Comparison of ENCODE assay signal across 9 cellular contexts in the genomic region with DNA sequence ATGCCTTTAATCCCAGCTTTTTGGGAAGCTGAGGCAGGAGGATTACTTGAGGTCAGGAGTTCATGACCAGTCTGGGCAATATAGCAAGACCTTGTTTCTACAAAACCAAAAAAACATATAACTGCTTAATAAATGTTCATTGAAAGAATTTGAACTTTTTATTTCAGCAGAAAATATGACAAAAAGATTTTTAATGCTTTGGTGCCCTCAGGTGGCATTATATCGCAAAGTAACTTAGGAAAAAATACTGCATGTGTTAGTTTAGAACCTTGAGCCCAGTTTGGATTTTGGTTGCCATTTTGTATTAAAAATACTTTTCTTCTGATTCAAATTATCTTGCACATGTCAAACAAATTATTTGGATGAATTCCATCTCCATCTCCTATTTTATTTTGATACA.
DNase-seq lines count a peak whose midpoint lies in the region; ATAC-seq, FAIRE-seq and TF ChIP-seq lines count a peak whose summit lies in the region.
"Had no signal": no experiment of that assay in that cellular context is flagged by ENCODE, and none has a peak within 500 bp of the region (broad histone marks: within the 10 kb centered on the region; RNA-seq: fewer than 3 reads in every experiment).

No MANE protein-coding gene starts in this region.

- no peak for FAIRE-seq in frontal cortex (lab: Jason Lieb, UNC)

- DNase-seq in AG08396 (ENCODE audit: low spot score) (peak; percentile 7), GM23248 (peak; percentile 49), SK-MEL-5 (ENCODE audit: low read depth, low spot score) (peak; percentile 49), foreskin keratinocyte (peak in 1 of 2 donors; percentile 23), frontal cortex (ENCODE audit: low spot score in 2 of 2) (no peak), UCSD-AML1 (lab: John Stamatoyannopoulos, UW; ENCODE audit: unreplicated experiment) (no peak)
- no peak for DNase-seq in activated T-helper 2 cell treated with anti-CD3 and anti-CD28 coated beads, Interferon-gamma antibody, Interleukin-2, Interleukin-4, amounts not matched to agents 10 μg/mL and 5 μg/mL and 100 μg/mL, durations not matched to agents 14 hours and 24 hours and 36 hours (ENCODE audit: low spot score)
- DNase-seq: activated naive CD4-positive, alpha-beta T cell treated with anti-CD3 and anti-CD28 coated beads for 36 hours had no signal

- in situ Hi-C loops in GM23248 (cut with MboI): no loop called here
- in situ Hi-C loops in SK-MEL-5 (cut with HindIII; ENCODE audit: low pct_unique_long_range_greater_than_20kb, low sequenced_read_pairs): no loop called here

- no peak overlapping the region for H3K4me2 ChIP-seq in GM23248 (ENCODE audit: unreplicated experiment)

- H3K4me3 Mint-ChIP-seq in activated T-helper 2 cell treated with anti-CD3 and anti-CD28 coated beads, Interferon-gamma antibody, Interleukin-2, Interleukin-4, amounts not matched to agents 10 μg/mL and 5 μg/mL and 100 μg/mL, durations not matched to agents 14 hours and 24 hours and 36 hours (ENCODE audit: low read depth): no peak overlapping the region
- H3K4me3 Mint-ChIP-seq: activated naive CD4-positive, alpha-beta T cell treated with anti-CD3 and anti-CD28 coated beads for 36 hours had no signal

- ATAC-seq in foreskin keratinocyte (no peak), HG03045 (IDR thresholded peaks at IDR 0.05; ENCODE audit: unreplicated experiment) (no peak)

- no peaks in the 10 kb centered on the region for H3K79me2 ChIP-seq in GM23248 (ENCODE audit: insufficient read depth)

- H3K27ac ChIP-seq in GM23248 (no peak overlapping the region), foreskin keratinocyte (no peak overlapping the region)

- 94 to 96% methylated on average over 1 of the region's 1 CpG for WGBS in GM23248 (ENCODE audit: low coverage in 1 of 2, low lambda C conversion rate in 2 of 2, missing lambda C conversion rate in 2 of 2), 2 experiments

- H3K27ac Mint-ChIP-seq in activated T-helper 2 cell treated with anti-CD3 and anti-CD28 coated beads, Interferon-gamma antibody, Interleukin-2, Interleukin-4, amounts not matched to agents 10 μg/mL and 5 μg/mL and 100 μg/mL, durations not matched to agents 14 hours and 24 hours and 36 hours: no peak overlapping the region
- H3K27ac Mint-ChIP-seq: activated naive CD4-positive, alpha-beta T cell treated with anti-CD3 and anti-CD28 coated beads for 36 hours had no signal

- no peaks in the 10 kb centered on the region for H3K4me1 Mint-ChIP-seq in activated T-helper 2 cell treated with anti-CD3 and anti-CD28 coated beads, Interferon-gamma antibody, Interleukin-2, Interleukin-4, amounts not matched to agents 10 μg/mL and 5 μg/mL and 100 μg/mL, durations not matched to agents 14 hours and 24 hours and 36 hours (ENCODE audit: low read depth)

- H3K27me3 ChIP-seq in GM23248 (replicated peaks; ENCODE audit: insufficient read depth) (no peaks in the 10 kb centered on the region), foreskin keratinocyte (no peaks in the 10 kb centered on the region)

- no peak overlapping the region for H3K4me3 ChIP-seq in GM23248

- H3K27me3 Mint-ChIP-seq in activated T-helper 2 cell treated with anti-CD3 and anti-CD28 coated beads, Interferon-gamma antibody, Interleukin-2, Interleukin-4, amounts not matched to agents 10 μg/mL and 5 μg/mL and 100 μg/mL, durations not matched to agents 14 hours and 24 hours and 36 hours (ENCODE audit: low read depth): peaks cover 6% of the 10 kb centered on the region

- H3F3A ChIP-seq in GM23248 (ENCODE audit: insufficient read depth): no peaks in the 10 kb centered on the region

- no peaks in the 10 kb centered on the region for H3K36me3 Mint-ChIP-seq in activated T-helper 2 cell treated with anti-CD3 and anti-CD28 coated beads, Interferon-gamma antibody, Interleukin-2, Interleukin-4, amounts not matched to agents 10 μg/mL and 5 μg/mL and 100 μg/mL, durations not matched to agents 14 hours and 24 hours and 36 hours (ENCODE audit: low read depth)

- intact Hi-C loops in activated T-helper 2 cell treated with anti-CD3 and anti-CD28 coated beads, Interferon-gamma antibody, Interleukin-2, Interleukin-4, amounts not matched to agents 10 μg/mL and 5 μg/mL and 100 μg/mL, durations not matched to agents 14 hours and 24 hours and 36 hours (cut with micrococcal nuclease): loop anchor here (2.0 kb wide), 1 partner anchor 376 kb away; no protein-coding TSS in a partner anchor

- H4K20me1 ChIP-seq in GM23248 (ENCODE audit: insufficient read depth): no peaks in the 10 kb centered on the region

- H2AFZ ChIP-seq in GM23248: no peak overlapping the region

- H3K36me3 ChIP-seq in GM23248 (ENCODE audit: low read depth): no peaks in the 10 kb centered on the region

- H3K9ac ChIP-seq in GM23248: no peak overlapping the region

- H3K4me1 ChIP-seq in GM23248 (ENCODE audit: insufficient read depth) (no peaks in the 10 kb centered on the region), foreskin keratinocyte (no peaks in the 10 kb centered on the region)

- H3K9me3 Mint-ChIP-seq in activated T-helper 2 cell treated with anti-CD3 and anti-CD28 coated beads, Interferon-gamma antibody, Interleukin-2, Interleukin-4, amounts not matched to agents 10 μg/mL and 5 μg/mL and 100 μg/mL, durations not matched to agents 14 hours and 24 hours and 36 hours: no peaks in the 10 kb centered on the region
- H3K9me3 Mint-ChIP-seq: activated naive CD4-positive, alpha-beta T cell treated with anti-CD3 and anti-CD28 coated beads for 36 hours had no signal

- H3K9me3 ChIP-seq in GM23248 (ENCODE audit: low read depth): no peaks in the 10 kb centered on the region

- H3K9me2 ChIP-seq in GM23248 (ENCODE audit: insufficient read depth): no peaks in the 10 kb centered on the region

- peak; percentile 66 for TF ChIP-seq CTCF in foreskin keratinocyte (conservative IDR thresholded peaks at IDR 0.05)

Comparison
In these comparisons a context has a peak if more than half of its experiments do, and no peak if none do; other contexts are left out.
1. DNase-seq: peak in AG08396 (single experiment), GM23248 (single experiment) and SK-MEL-5 (single experiment); none in frontal cortex (0 of 2), activated T-helper 2 cell treated with anti-CD3 and anti-CD28 coated beads, Interferon-gamma antibody, Interleukin-2, Interleukin-4, amounts not matched to agents 10 μg/mL and 5 μg/mL and 100 μg/mL, durations not matched to agents 14 hours and 24 hours and 36 hours (single experiment) and UCSD-AML1 (single experiment).